Comparison of ENCODE assay signal across 1 cellular context in the genomic region with DNA sequence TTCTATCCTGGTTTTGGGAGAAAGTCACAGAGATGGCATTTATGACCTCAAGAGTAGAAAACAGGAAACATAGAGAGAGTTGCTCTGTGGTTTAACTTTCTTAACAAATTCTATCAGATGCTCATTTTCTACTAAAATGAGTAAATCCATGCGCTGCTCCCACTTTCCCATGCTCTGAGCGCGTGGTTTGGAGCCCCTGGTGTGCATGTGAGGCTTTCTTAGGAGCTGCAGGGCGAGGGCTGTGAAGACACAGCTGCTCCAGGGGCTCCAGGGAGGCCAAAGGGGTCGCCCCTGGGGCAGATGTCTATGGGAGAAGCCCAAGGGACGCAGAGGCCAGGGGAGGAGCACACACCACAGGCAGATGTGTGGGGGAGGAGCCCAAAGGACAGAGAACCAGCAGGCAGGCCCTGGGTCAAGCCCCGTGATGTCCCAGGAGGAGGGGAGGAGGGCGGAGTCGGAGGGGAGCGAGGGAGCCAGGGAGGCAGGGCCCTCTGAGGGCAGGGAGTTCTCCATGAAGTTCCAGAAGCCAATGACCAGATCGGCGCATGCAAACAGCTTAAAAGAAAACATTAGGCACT.
TF ChIP-seq lines count a peak whose summit lies in the region.

No MANE protein-coding gene starts in this region.

TF ChIP-seq in K562, 482 proteins besides CTCF, POLR2A, EP300 and RAD21 (continued from another document):
- TF ChIP-seq, protein P1, sequence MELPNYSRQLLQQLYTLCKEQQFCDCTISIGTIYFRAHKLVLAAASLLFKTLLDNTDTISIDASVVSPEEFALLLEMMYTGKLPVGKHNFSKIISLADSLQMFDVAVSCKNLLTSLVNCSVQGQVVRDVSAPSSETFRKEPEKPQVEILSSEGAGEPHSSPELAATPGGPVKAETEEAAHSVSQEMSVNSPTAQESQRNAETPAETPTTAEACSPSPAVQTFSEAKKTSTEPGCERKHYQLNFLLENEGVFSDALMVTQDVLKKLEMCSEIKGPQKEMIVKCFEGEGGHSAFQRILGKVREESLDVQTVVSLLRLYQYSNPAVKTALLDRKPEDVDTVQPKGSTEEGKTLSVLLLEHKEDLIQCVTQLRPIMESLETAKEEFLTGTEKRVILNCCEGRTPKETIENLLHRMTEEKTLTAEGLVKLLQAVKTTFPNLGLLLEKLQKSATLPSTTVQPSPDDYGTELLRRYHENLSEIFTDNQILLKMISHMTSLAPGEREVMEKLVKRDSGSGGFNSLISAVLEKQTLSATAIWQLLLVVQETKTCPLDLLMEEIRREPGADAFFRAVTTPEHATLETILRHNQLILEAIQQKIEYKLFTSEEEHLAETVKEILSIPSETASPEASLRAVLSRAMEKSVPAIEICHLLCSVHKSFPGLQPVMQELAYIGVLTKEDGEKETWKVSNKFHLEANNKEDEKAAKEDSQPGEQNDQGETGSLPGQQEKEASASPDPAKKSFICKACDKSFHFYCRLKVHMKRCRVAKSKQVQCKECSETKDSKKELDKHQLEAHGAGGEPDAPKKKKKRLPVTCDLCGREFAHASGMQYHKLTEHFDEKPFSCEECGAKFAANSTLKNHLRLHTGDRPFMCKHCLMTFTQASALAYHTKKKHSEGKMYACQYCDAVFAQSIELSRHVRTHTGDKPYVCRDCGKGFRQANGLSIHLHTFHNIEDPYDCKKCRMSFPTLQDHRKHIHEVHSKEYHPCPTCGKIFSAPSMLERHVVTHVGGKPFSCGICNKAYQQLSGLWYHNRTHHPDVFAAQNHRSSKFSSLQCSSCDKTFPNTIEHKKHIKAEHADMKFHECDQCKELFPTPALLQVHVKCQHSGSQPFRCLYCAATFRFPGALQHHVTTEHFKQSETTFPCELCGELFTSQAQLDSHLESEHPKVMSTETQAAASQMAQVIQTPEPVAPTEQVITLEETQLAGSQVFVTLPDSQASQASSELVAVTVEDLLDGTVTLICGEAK (IDR thresholded peaks at IDR 0.05), result no peak
- TF ChIP-seq, protein P1 (CRISPR knock-in tag; IDR thresholded peaks at IDR 0.05), result no peak
- TF ChIP-seq GTF2A2 (tag; IDR thresholded peaks at IDR 0.05) (no peak), MECOM (CRISPR knock-in tag; IDR thresholded peaks at IDR 0.05) (no peak), IRF2 (CRISPR knock-in tag; IDR thresholded peaks at IDR 0.05) (no peak), FOXJ2 (tag; IDR thresholded peaks at IDR 0.05) (no peak), TAF7 (tag; IDR thresholded peaks at IDR 0.05) (no peak), NELFE (IDR thresholded peaks at IDR 0.05; ENCODE audit: insufficient read depth, insufficient read length) (no peak), E2F3 (CRISPR knock-in tag; IDR thresholded peaks at IDR 0.05) (no peak)
- TF ChIP-seq, protein P2, sequence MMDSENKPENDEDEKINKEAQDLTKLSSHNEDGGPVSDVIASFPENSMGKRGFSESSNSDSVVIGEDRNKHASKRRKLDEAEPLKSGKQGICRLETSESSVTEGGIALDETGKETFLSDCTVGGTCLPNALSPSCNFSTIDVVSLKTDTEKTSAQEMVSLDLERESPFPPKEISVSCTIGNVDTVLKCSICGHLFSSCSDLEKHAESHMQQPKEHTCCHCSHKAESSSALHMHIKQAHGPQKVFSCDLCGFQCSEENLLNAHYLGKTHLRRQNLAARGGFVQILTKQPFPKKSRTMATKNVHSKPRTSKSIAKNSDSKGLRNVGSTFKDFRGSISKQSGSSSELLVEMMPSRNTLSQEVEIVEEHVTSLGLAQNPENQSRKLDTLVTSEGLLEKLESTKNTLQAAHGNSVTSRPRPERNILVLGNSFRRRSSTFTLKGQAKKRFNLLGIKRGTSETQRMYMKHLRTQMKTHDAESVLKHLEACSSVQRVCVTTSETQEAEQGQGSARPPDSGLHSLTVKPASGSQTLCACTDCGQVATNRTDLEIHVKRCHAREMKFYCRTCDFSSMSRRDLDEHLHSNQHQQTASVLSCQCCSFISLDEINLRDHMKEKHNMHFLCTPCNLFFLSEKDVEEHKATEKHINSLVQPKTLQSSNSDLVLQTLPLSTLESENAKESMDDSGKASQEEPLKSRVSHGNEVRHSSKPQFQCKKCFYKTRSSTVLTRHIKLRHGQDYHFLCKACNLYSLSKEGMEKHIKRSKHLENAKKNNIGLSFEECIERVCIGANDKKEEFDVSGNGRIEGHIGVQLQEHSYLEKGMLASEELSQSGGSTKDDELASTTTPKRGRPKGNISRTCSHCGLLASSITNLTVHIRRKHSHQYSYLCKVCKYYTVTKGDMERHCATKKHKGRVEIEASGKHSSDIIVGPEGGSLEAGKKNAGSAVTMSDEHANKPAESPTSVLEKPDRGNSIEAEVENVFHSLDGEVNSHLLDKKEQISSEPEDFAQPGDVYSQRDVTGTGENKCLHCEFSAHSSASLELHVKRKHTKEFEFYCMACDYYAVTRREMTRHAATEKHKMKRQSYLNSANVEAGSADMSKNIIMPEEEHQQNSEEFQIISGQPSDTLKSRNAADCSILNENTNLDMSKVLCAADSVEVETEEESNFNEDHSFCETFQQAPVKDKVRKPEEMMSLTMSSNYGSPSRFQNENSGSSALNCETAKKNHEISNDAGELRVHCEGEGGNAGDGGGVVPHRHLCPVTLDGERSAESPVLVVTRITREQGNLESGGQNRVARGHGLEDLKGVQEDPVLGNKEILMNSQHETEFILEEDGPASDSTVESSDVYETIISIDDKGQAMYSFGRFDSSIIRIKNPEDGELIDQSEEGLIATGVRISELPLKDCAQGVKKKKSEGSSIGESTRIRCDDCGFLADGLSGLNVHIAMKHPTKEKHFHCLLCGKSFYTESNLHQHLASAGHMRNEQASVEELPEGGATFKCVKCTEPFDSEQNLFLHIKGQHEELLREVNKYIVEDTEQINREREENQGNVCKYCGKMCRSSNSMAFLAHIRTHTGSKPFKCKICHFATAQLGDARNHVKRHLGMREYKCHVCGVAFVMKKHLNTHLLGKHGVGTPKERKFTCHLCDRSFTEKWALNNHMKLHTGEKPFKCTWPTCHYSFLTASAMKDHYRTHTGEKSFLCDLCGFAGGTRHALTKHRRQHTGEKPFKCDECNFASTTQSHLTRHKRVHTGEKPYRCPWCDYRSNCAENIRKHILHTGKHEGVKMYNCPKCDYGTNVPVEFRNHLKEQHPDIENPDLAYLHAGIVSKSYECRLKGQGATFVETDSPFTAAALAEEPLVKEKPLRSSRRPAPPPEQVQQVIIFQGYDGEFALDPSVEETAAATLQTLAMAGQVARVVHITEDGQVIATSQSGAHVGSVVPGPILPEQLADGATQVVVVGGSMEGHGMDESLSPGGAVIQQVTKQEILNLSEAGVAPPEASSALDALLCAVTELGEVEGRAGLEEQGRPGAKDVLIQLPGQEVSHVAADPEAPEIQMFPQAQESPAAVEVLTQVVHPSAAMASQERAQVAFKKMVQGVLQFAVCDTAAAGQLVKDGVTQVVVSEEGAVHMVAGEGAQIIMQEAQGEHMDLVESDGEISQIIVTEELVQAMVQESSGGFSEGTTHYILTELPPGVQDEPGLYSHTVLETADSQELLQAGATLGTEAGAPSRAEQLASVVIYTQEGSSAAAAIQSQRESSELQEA (IDR thresholded peaks at IDR 0.05; ENCODE audit: low read depth), result no peak
TF ChIP-seq in K562: peak in this region for 0.
